Comparison of ENCODE assay signal across 22 cellular contexts in genomic region chr17:74439691-74440567, GRCh38. TPM values are rescaled to one million over a fixed set of nuclear protein-coding genes. Genes with fewer than 3 reads are reported as not detected.
"Had no signal": no experiment of that assay in that cellular context is flagged by ENCODE, and none has a peak within 500 bp of the region (broad histone marks: within the 10 kb centered on the region; RNA-seq: fewer than 3 reads in every experiment).

No MANE protein-coding gene starts in this region.

- ATAC-seq: naive thymus-derived CD4-positive, alpha-beta T cell; stimulated activated naive CD8-positive, alpha-beta T cell treated with anti-CD3 and anti-CD28 coated beads, Interleukin-15, amount 100 ng/mL, for 72 hours; upper lobe of right lung had no signal

- H3K36me3 ChIP-seq: neutrophil had no signal

- H3K9ac ChIP-seq: parathyroid adenoma had no signal

- H3K4me2 ChIP-seq: hepatocyte had no signal

- H3K4me3 ChIP-seq: cardiac muscle cell, esophagus squamous epithelium, hepatocyte, testis, upper lobe of right lung had no signal

- H2AFZ ChIP-seq: hepatocyte, parathyroid adenoma had no signal

- H3K27ac Mint-ChIP-seq: activated naive CD8-positive, alpha-beta T cell; stimulated activated naive CD8-positive, alpha-beta T cell treated with anti-CD3 and anti-CD28 coated beads, Interleukin-15, amount 100 ng/mL, for 72 hours had no signal

- H3K4me3 Mint-ChIP-seq: activated naive CD8-positive, alpha-beta T cell; stimulated activated naive CD8-positive, alpha-beta T cell treated with anti-CD3 and anti-CD28 coated beads, Interleukin-15, amount 100 ng/mL, for 72 hours had no signal

- DNase-seq: activated CD4-positive, alpha-beta T cell treated with anti-CD3 and anti-CD28 coated beads, Interleukin-2, amount 50 U/mL, for 4 hours; activated gamma-delta T cell; amniotic stem cell; dermis blood vessel endothelial cell; effector memory CD4-positive, alpha-beta T cell; esophagus squamous epithelium; mesenchymal stem cell; naive thymus-derived CD4-positive, alpha-beta T cell; retina; stimulated activated CD4-positive, alpha-beta T cell treated with anti-CD3 and anti-CD28 coated beads, Interleukin-2, amount 100 ng/mL, for 24 hours; stimulated activated naive CD8-positive, alpha-beta T cell treated with anti-CD3 and anti-CD28 coated beads, Interleukin-15, amount 100 ng/mL, for 72 hours; testis; upper lobe of right lung; WERI-Rb-1 had no signal

- H3K27ac ChIP-seq: cardiac muscle cell, esophagus squamous epithelium, hepatocyte, neutrophil, parathyroid adenoma, testis, upper lobe of right lung, WERI-Rb-1 had no signal

- H3K27me3 ChIP-seq: cardiac muscle cell, hepatocyte, testis, upper lobe of right lung had no signal

- H3K9me3 ChIP-seq: testis, upper lobe of right lung had no signal

RNA-seq across cellular contexts. Expression of gene GPRC5C, which starts 8.0 kb away (rescaled TPM):
- total RNA-seq: endothelial cell of umbilical vein; T-helper 2 cell treated with Interferon-gamma antibody and Interleukin-4, amounts not matched to agents 100 ng/mL and 5 ng/mL, for 36 hours had no signal
- polyA plus RNA-seq: endothelial cell of umbilical vein; naive thymus-derived CD4-positive, alpha-beta T cell had no signal

RNA-seq across cellular contexts. Expression of gene CD300A, which starts 26.5 kb away (rescaled TPM):
- total RNA-seq: dermis blood vessel endothelial cell, endothelial cell of umbilical vein, glomerular endothelial cell had no signal
- polyA plus RNA-seq: endothelial cell of umbilical vein had no signal
